ENCODE assay signal across 12 cellular contexts in the genomic region with DNA sequence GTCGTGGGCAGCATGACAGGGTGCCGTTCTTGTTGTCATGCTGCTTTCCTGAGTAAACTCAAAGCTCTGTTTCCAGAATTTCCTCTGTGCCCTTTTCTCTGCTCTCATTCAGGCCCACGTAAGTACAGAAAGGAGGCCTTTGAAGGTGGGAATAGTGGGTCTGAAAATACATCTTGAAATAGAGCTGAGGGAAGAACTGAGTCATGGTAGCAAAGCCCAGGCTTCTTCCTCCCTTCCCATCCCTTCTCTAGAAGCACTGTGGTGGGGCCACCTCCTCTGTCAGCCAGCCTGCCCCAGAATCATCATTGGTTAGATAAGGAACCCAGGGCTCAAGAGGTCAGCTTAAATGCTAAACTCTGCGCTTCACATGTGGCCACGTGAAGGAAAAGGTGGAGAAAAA. TPM values are rescaled to one million over a fixed set of nuclear protein-coding genes. Genes with fewer than 3 reads are reported as not detected.
DNase-seq lines count a peak whose midpoint lies in the region; ATAC-seq and TF ChIP-seq lines count a peak whose summit lies in the region.
"Had no signal": no experiment of that assay in that cellular context is flagged by ENCODE, and none has a peak within 500 bp of the region (broad histone marks: within the 10 kb centered on the region; RNA-seq: fewer than 3 reads in every experiment).

No MANE protein-coding gene starts in this region.

- H3K27me3 Mint-ChIP-seq in GM23338 (ENCODE audit: insufficient read depth, low read depth, poor library complexity) (peaks cover 12% of the 10 kb centered on the region), nephron progenitor cell (ENCODE audit: low read depth, poor library complexity) (no peaks in the 10 kb centered on the region)
- no peaks in the 10 kb centered on the region for H3K27me3 Mint-ChIP-seq in activated naive CD8-positive, alpha-beta T cell treated with anti-CD3 and anti-CD28 coated beads, Interleukin-2, amount 10 ng/mL, durations not matched to agents 7 days and 5 days
- no peaks in the 10 kb centered on the region for H3K27me3 Mint-ChIP-seq in natural killer cell treated with Interleukin-12 subunit alpha and Interleukin-12 subunit beta and Interleukin-15 and Interleukin-18, amount 100 ng/mL, for 72 hours

- no peak overlapping the region for H3K4me2 ChIP-seq in GM23338
- H3K4me2 ChIP-seq: KMS-11 had no signal

- H3F3A ChIP-seq in GM23338 (replicated peaks; ENCODE audit: low read depth): 0 out of 2 replicates have a peak, but pooled peaks cover 6% of the 10 kb centered on the region

- H3K79me2 ChIP-seq in GM23338 (replicated peaks; ENCODE audit: insufficient read depth): no peaks in the 10 kb centered on the region

- H3K27ac Mint-ChIP-seq in GM23338 (peak overlapping the region; percentile 16; the same call in 1 of the 2 replicates), nephron progenitor cell (peak overlapping the region; percentile 93)
- H3K27ac Mint-ChIP-seq in activated naive CD8-positive, alpha-beta T cell treated with anti-CD3 and anti-CD28 coated beads, Interleukin-2, amount 10 ng/mL, durations not matched to agents 7 days and 5 days: peak overlapping the region; percentile 56
- no peak overlapping the region for H3K27ac Mint-ChIP-seq in natural killer cell treated with Interleukin-12 subunit alpha and Interleukin-12 subunit beta and Interleukin-15 and Interleukin-18, amount 100 ng/mL, for 72 hours

- H3K9me3 Mint-ChIP-seq in GM23338 (no peaks in the 10 kb centered on the region), nephron progenitor cell (no peaks in the 10 kb centered on the region)
- H3K9me3 Mint-ChIP-seq in activated naive CD8-positive, alpha-beta T cell treated with anti-CD3 and anti-CD28 coated beads, Interleukin-2, amount 10 ng/mL, durations not matched to agents 7 days and 5 days: no peaks in the 10 kb centered on the region
- H3K9me3 Mint-ChIP-seq in natural killer cell treated with Interleukin-12 subunit alpha and Interleukin-12 subunit beta and Interleukin-15 and Interleukin-18, amount 100 ng/mL, for 72 hours: no peaks in the 10 kb centered on the region

- H3K36me3 Mint-ChIP-seq in GM23338 (ENCODE audit: low read depth) (no peaks in the 10 kb centered on the region; the same call in 2 of the 3 replicates), nephron progenitor cell (ENCODE audit: low read depth) (peaks cover 13% of the 10 kb centered on the region)
- no peaks in the 10 kb centered on the region for H3K36me3 Mint-ChIP-seq in activated naive CD8-positive, alpha-beta T cell treated with anti-CD3 and anti-CD28 coated beads, Interleukin-2, amount 10 ng/mL, durations not matched to agents 7 days and 5 days
- no peaks in the 10 kb centered on the region for H3K36me3 Mint-ChIP-seq in natural killer cell treated with Interleukin-12 subunit alpha and Interleukin-12 subunit beta and Interleukin-15 and Interleukin-18, amount 100 ng/mL, for 72 hours

- H2AFZ ChIP-seq in GM23338: no peak overlapping the region

- H3K36me3 ChIP-seq in GM23338 (ENCODE audit: insufficient read depth): no peaks in the 10 kb centered on the region

- no peaks in the 10 kb centered on the region; the same call in 1 of the 2 replicates for H4K20me1 ChIP-seq in GM23338 (replicated peaks; ENCODE audit: insufficient read depth)

- ATAC-seq in GM23338 (no peak), GM18498 (IDR thresholded peaks at IDR 0.05; ENCODE audit: unreplicated experiment) (no peak)
- no peak for ATAC-seq in activated naive CD8-positive, alpha-beta T cell treated with anti-CD3 and anti-CD28 coated beads, Interleukin-2, amount 10 ng/mL, durations not matched to agents 7 days and 5 days (ENCODE audit: low read depth)
- ATAC-seq in natural killer cell treated with Interleukin-12 subunit alpha and Interleukin-12 subunit beta and Interleukin-15 and Interleukin-18, amount 100 ng/mL, for 72 hours: no peak

- peaks cover 19% of the 10 kb centered on the region for H3K4me1 Mint-ChIP-seq in GM23338
- peaks cover 17% of the 10 kb centered on the region for H3K4me1 Mint-ChIP-seq in activated naive CD8-positive, alpha-beta T cell treated with anti-CD3 and anti-CD28 coated beads, Interleukin-2, amount 10 ng/mL, durations not matched to agents 7 days and 5 days
- H3K4me1 Mint-ChIP-seq in nephron progenitor cell: peaks cover 30% of the 10 kb centered on the region
- H3K4me1 Mint-ChIP-seq in natural killer cell treated with Interleukin-12 subunit alpha and Interleukin-12 subunit beta and Interleukin-15 and Interleukin-18, amount 100 ng/mL, for 72 hours (ENCODE audit: low read depth in 2 of 2): peaks cover 10 to 18% of the 10 kb centered on the region in 2 donors

- H3K27ac ChIP-seq in 22Rv1: peak overlapping the region; percentile 54
- H3K27ac ChIP-seq in GM23338 (ENCODE audit: low read depth): no peak overlapping the region; the same call in 1 of the 2 replicates
- H3K27ac ChIP-seq: KMS-11, spleen, stomach had no signal

- H3K4me1 ChIP-seq in GM23338 (ENCODE audit: insufficient read depth): peaks cover 6% of the 10 kb centered on the region; the same call in 1 of the 2 replicates

- POLR2A ChIA-PET in activated naive CD8-positive, alpha-beta T cell treated with anti-CD3 and anti-CD28 coated beads, Interleukin-2, amount 10 ng/mL, durations not matched to agents 7 days and 5 days (lab: Charles Lee): no interaction called here

- no peaks in the 10 kb centered on the region for H3K9me2 ChIP-seq in GM23338 (ENCODE audit: insufficient read depth)

- H3K4me3 Mint-ChIP-seq in GM23338 (no peak overlapping the region), nephron progenitor cell (no peak overlapping the region)
- H3K4me3 Mint-ChIP-seq in activated naive CD8-positive, alpha-beta T cell treated with anti-CD3 and anti-CD28 coated beads, Interleukin-2, amount 10 ng/mL, durations not matched to agents 7 days and 5 days: no peak overlapping the region
- no peak overlapping the region for H3K4me3 Mint-ChIP-seq in natural killer cell treated with Interleukin-12 subunit alpha and Interleukin-12 subunit beta and Interleukin-15 and Interleukin-18, amount 100 ng/mL, for 72 hours

- TF ChIP-seq CTCF in 22Rv1 (IDR thresholded peaks at IDR 0.05) (no peak), GM23338 (conservative IDR thresholded peaks at IDR 0.05; ENCODE audit: low read depth in 2 of 2) (no peak), nephron progenitor cell (IDR thresholded peaks at IDR 0.05) (no peak)

- DNase-seq in GM23338 (ENCODE audit: low spot score) (no peak), nephron progenitor cell (no peak), UCSD-AML1 (lab: John Stamatoyannopoulos, UW; ENCODE audit: unreplicated experiment) (no peak), NCI-H2171 (lab: John Stamatoyannopoulos, UW) (no peak)
- no peak for DNase-seq in activated naive CD8-positive, alpha-beta T cell treated with anti-CD3 and anti-CD28 coated beads, Interleukin-2, amount 10 ng/mL, durations not matched to agents 7 days and 5 days
- DNase-seq in natural killer cell treated with Interleukin-12 subunit alpha and Interleukin-12 subunit beta and Interleukin-15 and Interleukin-18, amount 100 ng/mL, for 72 hours (ENCODE audit: low spot score): no peak
- DNase-seq: spleen, stomach, T-helper 1 cell had no signal

- H3K4me3 ChIP-seq in GM23338: no peak overlapping the region
- H3K4me3 ChIP-seq: spleen, stomach had no signal

- H3K27me3 ChIP-seq in GM23338 (ENCODE audit: insufficient read depth): no peaks in the 10 kb centered on the region
- H3K27me3 ChIP-seq: spleen, stomach had no signal

TF ChIP-seq in GM23338, 12 proteins besides CTCF, POLR2A, EP300 and RAD21:
- no peak for TF ChIP-seq NANOG (IDR thresholded peaks at IDR 0.05; ENCODE audit: borderline replicate concordance)
- no peak for TF ChIP-seq EZH2phosphoT487 (IDR thresholded peaks at IDR 0.05; ENCODE audit: unreplicated experiment)
- no peak for TF ChIP-seq JUNB (IDR thresholded peaks at IDR 0.05; ENCODE audit: unreplicated experiment)
TF ChIP-seq in GM23338: peak in this region for 0.

RNA-seq across cellular contexts. Expression of gene CTRL, which starts 9.4 kb away (rescaled TPM):
- total RNA-seq in GM23338 (2014; rRNA removed; shearing (Covaris generic)): 1.6 and 8.0 TPM in 2 replicates
- 12.8 and 13.0 TPM in 2 replicates for polyA plus RNA-seq in GM23338 (2016; fragmentation: Nextera tagmentation; extraction: Ambion mirVana)
- 1 to 10 TPM; 4.9 to 7.2 TPM for total RNA-seq in activated naive CD8-positive, alpha-beta T cell treated with anti-CD3 and anti-CD28 coated beads, Interleukin-2, amount 10 ng/mL, durations not matched to agents 7 days and 5 days
- total RNA-seq in natural killer cell treated with Interleukin-12 subunit alpha and Interleukin-12 subunit beta and Interleukin-15 and Interleukin-18, amount 100 ng/mL, for 72 hours: 10 to 100 TPM in 1 of 2 donors, 1 to 10 TPM in 1; 8.4 to 15.6 TPM

RNA-seq across cellular contexts. Expression of gene PSMB10, which starts 14.4 kb away (rescaled TPM):
- total RNA-seq in GM23338 (2014; rRNA removed; shearing (Covaris generic)): 27.5 and 35.0 TPM in 2 replicates
- polyA plus RNA-seq in GM23338 (2016; fragmentation: Nextera tagmentation; extraction: Ambion mirVana): 114 and 129 TPM in 2 replicates
- total RNA-seq in activated naive CD8-positive, alpha-beta T cell treated with anti-CD3 and anti-CD28 coated beads, Interleukin-2, amount 10 ng/mL, durations not matched to agents 7 days and 5 days: 100 to 1,000 TPM; 220 to 246 TPM
- total RNA-seq in natural killer cell treated with Interleukin-12 subunit alpha and Interleukin-12 subunit beta and Interleukin-15 and Interleukin-18, amount 100 ng/mL, for 72 hours: 100 to 1,000 TPM; 259 to 316 TPM

RNA-seq across cellular contexts. Expression of gene LCAT, which starts 21.7 kb away (rescaled TPM):
- total RNA-seq in GM23338 (2014; rRNA removed; shearing (Covaris generic)): 17.6 and 18.9 TPM in 2 replicates
- 12.4 and 13.7 TPM in 2 replicates for polyA plus RNA-seq in GM23338 (2016; fragmentation: Nextera tagmentation; extraction: Ambion mirVana)
- total RNA-seq in activated naive CD8-positive, alpha-beta T cell treated with anti-CD3 and anti-CD28 coated beads, Interleukin-2, amount 10 ng/mL, durations not matched to agents 7 days and 5 days: 10 to 100 TPM; 17.6 to 23.6 TPM
- 10 to 100 TPM; 11.4 to 44.7 TPM for total RNA-seq in natural killer cell treated with Interleukin-12 subunit alpha and Interleukin-12 subunit beta and Interleukin-15 and Interleukin-18, amount 100 ng/mL, for 72 hours

RNA-seq across cellular contexts. Expression of gene PSKH1, which starts 29.2 kb away (rescaled TPM):
- 22.1 and 23.9 TPM in 2 replicates for total RNA-seq in GM23338 (2014; rRNA removed; shearing (Covaris generic))
- polyA plus RNA-seq in GM23338 (2016; fragmentation: Nextera tagmentation; extraction: Ambion mirVana): 8.3 and 14.3 TPM in 2 replicates
- 10 to 100 TPM; 22.8 to 25.6 TPM for total RNA-seq in activated naive CD8-positive, alpha-beta T cell treated with anti-CD3 and anti-CD28 coated beads, Interleukin-2, amount 10 ng/mL, durations not matched to agents 7 days and 5 days
- total RNA-seq in natural killer cell treated with Interleukin-12 subunit alpha and Interleukin-12 subunit beta and Interleukin-15 and Interleukin-18, amount 100 ng/mL, for 72 hours: 10 to 100 TPM; 15.4 to 20.1 TPM

RNA-seq across cellular contexts. Expression of gene NRN1L, which starts 37.5 kb away (rescaled TPM):
- total RNA-seq in GM23338 (2014; rRNA removed; shearing (Covaris generic)): 13.8 and 14.0 TPM in 2 replicates
- polyA plus RNA-seq in GM23338 (2016; fragmentation: Nextera tagmentation; extraction: Ambion mirVana): 26.1 and 33.8 TPM in 2 replicates
- 1 to 10 TPM; 2.1 to 3.1 TPM for total RNA-seq in activated naive CD8-positive, alpha-beta T cell treated with anti-CD3 and anti-CD28 coated beads, Interleukin-2, amount 10 ng/mL, durations not matched to agents 7 days and 5 days
- 1 to 10 TPM in 1 of 2 donors, not detected in 1; 1.2 TPM for total RNA-seq in natural killer cell treated with Interleukin-12 subunit alpha and Interleukin-12 subunit beta and Interleukin-15 and Interleukin-18, amount 100 ng/mL, for 72 hours
- total RNA-seq: stomach had no signal

Comparison
In these comparisons a context has a peak if more than half of its experiments do, and no peak if none do; other contexts are left out.
1. H3K27ac Mint-ChIP-seq: peak in GM23338 (single experiment), activated naive CD8-positive, alpha-beta T cell treated with anti-CD3 and anti-CD28 coated beads, Interleukin-2, amount 10 ng/mL, durations not matched to agents 7 days and 5 days (single experiment) and nephron progenitor cell (single experiment); none in natural killer cell treated with Interleukin-12 subunit alpha and Interleukin-12 subunit beta and Interleukin-15 and Interleukin-18, amount 100 ng/mL, for 72 hours (0 of 2).